In the genomic region with DNA sequence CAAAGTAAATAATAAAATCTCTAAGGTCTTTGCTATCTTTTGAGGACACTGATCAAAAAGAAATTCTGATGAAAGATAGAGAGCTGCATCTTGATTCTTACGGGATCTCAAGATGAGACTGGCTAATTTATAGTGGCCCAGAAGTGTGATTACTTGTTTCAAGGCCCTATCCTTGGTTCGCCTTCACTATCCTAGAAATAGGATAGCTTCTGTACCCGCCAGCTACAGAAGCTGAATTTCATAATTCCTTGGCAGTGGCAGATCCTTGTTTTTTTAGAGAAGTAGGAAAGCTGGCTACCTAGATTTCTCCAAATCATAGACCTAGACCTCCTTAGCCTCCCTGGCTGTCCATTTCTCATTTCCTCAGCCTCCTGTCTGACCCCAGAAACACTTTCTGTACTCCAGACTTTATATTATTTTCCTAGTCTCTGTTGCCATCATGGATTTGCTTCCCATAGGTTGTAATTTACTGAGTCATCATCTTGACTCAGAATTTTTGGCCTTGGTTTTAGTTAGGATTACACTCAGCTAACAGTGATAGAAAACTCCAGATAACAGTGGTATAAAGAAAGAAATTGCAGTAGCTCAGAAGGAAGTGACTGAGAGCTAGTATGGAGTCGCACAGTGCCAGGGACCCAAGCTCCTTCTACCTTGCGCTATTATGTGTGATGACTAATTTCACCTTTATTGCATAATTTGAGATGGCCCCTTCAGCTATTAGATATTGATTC, we compare ENCODE assay signal across 11 cellular contexts. TPM values are rescaled to one million over a fixed set of nuclear protein-coding genes. Genes with fewer than 3 reads are reported as not detected.
DNase-seq lines count a peak whose midpoint lies in the region; ATAC-seq, FAIRE-seq and TF ChIP-seq lines count a peak whose summit lies in the region.
"Had no signal": no experiment of that assay in that cellular context is flagged by ENCODE, and none has a peak within 500 bp of the region (broad histone marks: within the 10 kb centered on the region; RNA-seq: fewer than 3 reads in every experiment).

No MANE protein-coding gene starts in this region.

- peak; percentile 36 to 40 for ATAC-seq in naive thymus-derived CD8-positive, alpha-beta T cell
- no peak for ATAC-seq in HG03342 (IDR thresholded peaks at IDR 0.05; ENCODE audit: unreplicated experiment)
- ATAC-seq in GM18907 (IDR thresholded peaks at IDR 0.05; ENCODE audit: unreplicated experiment) = no peak

- H3K36me3 Mint-ChIP-seq in chondrocyte (ENCODE audit: low read depth) = no peaks in the 10 kb centered on the region
- peaks cover 0 to 16% (median 0%) of the 10 kb centered on the region in 3 donors for H3K36me3 Mint-ChIP-seq in naive thymus-derived CD8-positive, alpha-beta T cell

- no peak for FAIRE-seq in HTR-8/SVneo (lab: Jason Lieb, UNC)

- peaks cover 20% of the 10 kb centered on the region for H3K4me1 Mint-ChIP-seq in chondrocyte (ENCODE audit: low read depth)
- peaks cover 43 to 86% (median 77%) of the 10 kb centered on the region in 4 donors for H3K4me1 Mint-ChIP-seq in naive thymus-derived CD8-positive, alpha-beta T cell

- TF ChIP-seq CTCF in chondrocyte (IDR thresholded peaks at IDR 0.05) = no peak

- peak overlapping the region; percentile 94 for H3K27ac Mint-ChIP-seq in chondrocyte (ENCODE audit: unreplicated experiment)
- peak overlapping the region in 2 of 10 donors; percentile 15 to 36 for H3K27ac Mint-ChIP-seq in naive thymus-derived CD8-positive, alpha-beta T cell

- peak; percentile 49 for DNase-seq in AG20443 (ENCODE audit: low spot score)
- peak; percentile 19 for DNase-seq in HTR-8/SVneo (ENCODE audit: insufficient read length, low spot score)
- DNase-seq in chondrocyte (ENCODE audit: low spot score) = no peak
- no peak for DNase-seq in naive thymus-derived CD8-positive, alpha-beta T cell
- DNase-seq in NCI-H510A (lab: John Stamatoyannopoulos, UW) = no peak
- DNase-seq in NCI-H1436 treated with DMSO at 0.1 percent for 48 hours (lab: John Stamatoyannopoulos, UW) = no peak
- DNase-seq: activated CD4-positive, CD25-positive, alpha-beta regulatory T cell; amniotic stem cell; DND-41 had no signal

- no peak overlapping the region for H3K4me3 Mint-ChIP-seq in chondrocyte (ENCODE audit: unreplicated experiment)
- H3K4me3 Mint-ChIP-seq in naive thymus-derived CD8-positive, alpha-beta T cell = peak overlapping the region in 3 of 10 donors; percentile 7 to 50 (median 41)

- H3K9me3 Mint-ChIP-seq in chondrocyte (ENCODE audit: low read depth) = no peaks in the 10 kb centered on the region
- no peaks in the 10 kb centered on the region for H3K9me3 Mint-ChIP-seq in naive thymus-derived CD8-positive, alpha-beta T cell

- POLR2A ChIA-PET in naive thymus-derived CD8-positive, alpha-beta T cell (lab: Charles Lee) = interaction anchor here (0.8 kb wide), 1 partner anchor 26 kb away, joined by 3 read pairs; no protein-coding TSS in a partner anchor

- H3K27me3 Mint-ChIP-seq in chondrocyte (ENCODE audit: low read depth) = no peaks in the 10 kb centered on the region
- H3K27me3 Mint-ChIP-seq in naive thymus-derived CD8-positive, alpha-beta T cell = no peaks in the 10 kb centered on the region

RNA-seq across cellular contexts. Expression of gene PHF3, which starts 27.7 kb away (rescaled TPM):
- 34.6 to 42.1 TPM (median 34.7 TPM) in 3 replicates for total RNA-seq in chondrocyte
- 100 to 1,000 TPM; 115 to 118 TPM for total RNA-seq in naive thymus-derived CD8-positive, alpha-beta T cell
- polyA plus RNA-seq in naive thymus-derived CD8-positive, alpha-beta T cell = 10 to 100 TPM; 23.7 to 38.6 (median 28.9) TPM

Comparison
In these comparisons a context has a peak if more than half of its experiments do, and no peak if none do; other contexts are left out.
1. DNase-seq: peak in AG20443 (single experiment) and HTR-8/SVneo (single experiment); none in chondrocyte (single experiment), naive thymus-derived CD8-positive, alpha-beta T cell (0 of 10), NCI-H510A (single experiment) and NCI-H1436 treated with DMSO at 0.1 percent for 48 hours (single experiment).
2. ATAC-seq: peak in naive thymus-derived CD8-positive, alpha-beta T cell (2 of 2); none in HG03342 (single experiment) and GM18907 (single experiment).